8 cellular contexts compared by ENCODE assay signal in the genomic region with DNA sequence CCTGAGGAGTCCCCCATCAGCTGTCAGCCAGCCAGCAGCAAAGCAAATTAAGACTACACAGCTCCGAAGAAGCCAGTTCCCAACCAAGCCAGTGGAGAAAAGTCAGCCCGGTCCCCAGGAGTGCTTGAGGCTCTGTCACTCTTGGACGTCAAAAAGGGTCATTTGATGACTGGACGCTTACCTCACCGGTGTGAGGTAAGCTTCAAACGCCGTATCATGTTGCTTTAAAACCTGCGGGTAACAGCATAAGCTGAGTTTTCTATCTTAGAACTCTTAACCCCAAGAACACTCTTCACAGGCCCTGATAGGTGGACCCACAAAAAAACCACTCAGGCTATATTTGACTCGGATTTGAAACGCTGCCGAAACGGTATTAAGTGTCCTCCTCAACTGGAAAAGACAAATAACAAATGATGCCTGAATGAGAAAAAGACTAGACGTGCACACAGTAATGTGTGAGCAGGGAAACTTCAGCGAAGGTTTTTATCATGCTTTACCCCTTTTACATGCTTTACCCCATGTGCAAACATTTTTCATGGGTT. TPM values are rescaled to one million over a fixed set of nuclear protein-coding genes. Genes with fewer than 3 reads are reported as not detected.
DNase-seq lines count a peak whose midpoint lies in the region; ATAC-seq, FAIRE-seq and TF ChIP-seq lines count a peak whose summit lies in the region.

No MANE protein-coding gene starts in this region.

- no peak overlapping the region for H2BK120ac ChIP-seq in neuronal stem cell (ENCODE audit: low read depth, low read length)

- H3K4me3 ChIP-seq in WERI-Rb-1 (ENCODE audit: low read depth, low read length): peak overlapping the region; percentile 78
- H3K4me3 ChIP-seq in fibroblast of pulmonary artery (replicated peaks; ENCODE audit: low read depth, low read length): peak overlapping the region; percentile 77
- H3K4me3 ChIP-seq in neuronal stem cell (ENCODE audit: low read length in 2 of 2): peak overlapping the region; percentile 77 to 79

- no peak overlapping the region for H4K8ac ChIP-seq in neuronal stem cell (ENCODE audit: low read depth, low read length)

- H3K9ac ChIP-seq in neuronal stem cell (ENCODE audit: low read depth, low read length, poor library complexity): peak overlapping the region; percentile 24

- H3K4ac ChIP-seq in neuronal stem cell (ENCODE audit: low read length): no peak overlapping the region

- no CpG with 5 or more reads among the region's 14 CpGs for WGBS in neuronal stem cell (ENCODE audit: extremely low coverage in 2 of 2, insufficient read length in 2 of 2, insufficient replicate concordance in 1 of 2), 2 donors

- no peak overlapping the region for H3K14ac ChIP-seq in neuronal stem cell (ENCODE audit: low read length)

- no peak for FAIRE-seq in HTR-8/SVneo (lab: Jason Lieb, UNC)

- H3K4me1 ChIP-seq in neuronal stem cell (ENCODE audit: control insufficient read depth in 2 of 2, insufficient read depth in 1 of 2, low read depth in 1 of 2, low read length in 2 of 2): peaks cover 0 to 2% of the 10 kb centered on the region in 2 donors

- H3K79me1 ChIP-seq in neuronal stem cell (ENCODE audit: low read depth, low read length): no peaks in the 10 kb centered on the region

- peak overlapping the region; percentile 50 for H3K4me2 ChIP-seq in neuronal stem cell (ENCODE audit: insufficient read depth, low read length, poor library complexity, severe bottlenecking)

- H3K9me3 ChIP-seq in WERI-Rb-1 (ENCODE audit: severe bottlenecking) (no peaks in the 10 kb centered on the region), neuronal stem cell (replicated peaks in 1 of 2; ENCODE audit: control insufficient read depth in 2 of 2, insufficient read depth in 1 of 2, low read depth in 1 of 2, low read length in 2 of 2) (no peaks in the 10 kb centered on the region)

- H2BK12ac ChIP-seq in neuronal stem cell (ENCODE audit: low read length): no peak overlapping the region

- no peak overlapping the region for H3K23ac ChIP-seq in neuronal stem cell (ENCODE audit: low read depth, low read length, poor library complexity)

- intact Hi-C loops in Right ventricle myocardium inferior (cut with DNase I) (loop anchor here (1.0 to 5.0 kb wide), 2 partner anchors 32 to 80 kb away; a partner anchor contains a TSS), cardiac septum (cut with DNase I) (loop anchor here (2.0 to 5.0 kb wide), 3 partner anchors 35 to 145 kb away; no protein-coding TSS in a partner anchor)

- no peak for TF ChIP-seq CTCF in WERI-Rb-1 (IDR thresholded peaks at IDR 0.05; ENCODE audit: low read depth, low read length)
- no peak for TF ChIP-seq CTCF in fibroblast of pulmonary artery (IDR thresholded peaks at IDR 0.05; ENCODE audit: low read length, missing control alignments)

- peak overlapping the region; percentile 91 for H3K27ac ChIP-seq in WERI-Rb-1
- H3K27ac ChIP-seq in neuronal stem cell (replicated peaks; ENCODE audit: low read length): no peak overlapping the region

- peak; percentile 42 for ATAC-seq in Right ventricle myocardium inferior

- DNase-seq in Right ventricle myocardium inferior (ENCODE audit: missing footprints) (no peak), cardiac septum (ENCODE audit: low spot score) (no peak), HTR-8/SVneo (ENCODE audit: insufficient read length, low spot score) (peak; percentile 12), WERI-Rb-1 (peak; percentile 28), fibroblast of pulmonary artery (ENCODE audit: low read depth) (peak; percentile 18), neuronal stem cell (ENCODE audit: low spot score) (no peak), mucosa of gallbladder (ENCODE audit: low spot score) (no peak), DMS114 treated with DMSO at 0.1 percent for 48 hours (lab: John Stamatoyannopoulos, UW; ENCODE audit: unreplicated experiment) (no peak)

- H3K36me3 ChIP-seq in WERI-Rb-1 (no peaks in the 10 kb centered on the region), neuronal stem cell (replicated peaks in 1 of 2; ENCODE audit: control insufficient read depth in 2 of 2, insufficient read depth in 2 of 2, low read length in 2 of 2) (no peaks in the 10 kb centered on the region)

- H3K18ac ChIP-seq in neuronal stem cell (ENCODE audit: low read length): peak overlapping the region; percentile 24

- no peak overlapping the region for H4K91ac ChIP-seq in neuronal stem cell (ENCODE audit: low read depth, low read length, poor library complexity)

- H2BK5ac ChIP-seq in neuronal stem cell (ENCODE audit: low read length): no peak overlapping the region

- peak overlapping the region; percentile 84 for H2AFZ ChIP-seq in neuronal stem cell (ENCODE audit: low read length)

- H2AK5ac ChIP-seq in neuronal stem cell (ENCODE audit: low read depth, low read length): no peak overlapping the region

- H3K27me3 ChIP-seq in WERI-Rb-1 (ENCODE audit: insufficient read depth, low read depth, severe bottlenecking) (no peaks in the 10 kb centered on the region), neuronal stem cell (ENCODE audit: control insufficient read depth in 3 of 3, insufficient read depth in 3 of 3, low read depth in 1 of 3, low read length in 3 of 3) (no peaks in the 10 kb centered on the region)

- H2BK15ac ChIP-seq in neuronal stem cell (ENCODE audit: low read length): no peak overlapping the region

RNA-seq across cellular contexts. Expression of a gene that starts 0.7 kb away (rescaled TPM):
- total RNA-seq in Right ventricle myocardium inferior (38.8 TPM), cardiac septum (44.0 TPM), mucosa of gallbladder (25.5 TPM)
- polyA plus RNA-seq in neuronal stem cell (2013, experiment 1 of 2): 15.2 TPM
- 15.7 TPM for polyA plus RNA-seq in neuronal stem cell (2013, experiment 2 of 2)

Comparison
In these comparisons a context has a peak if more than half of its experiments do, and no peak if none do; other contexts are left out.
1. DNase-seq: peak in HTR-8/SVneo (single experiment), WERI-Rb-1 (single experiment) and fibroblast of pulmonary artery (single experiment); none in Right ventricle myocardium inferior (single experiment), cardiac septum (single experiment), neuronal stem cell (single experiment), mucosa of gallbladder (single experiment) and DMS114 treated with DMSO at 0.1 percent for 48 hours (single experiment).
2. Peak in every context shown above with its lines, with median percentiles within 50 percentile points of each other: H3K4me3 ChIP-seq.